ENCODE assay signal across 23 cellular contexts in the genomic region with DNA sequence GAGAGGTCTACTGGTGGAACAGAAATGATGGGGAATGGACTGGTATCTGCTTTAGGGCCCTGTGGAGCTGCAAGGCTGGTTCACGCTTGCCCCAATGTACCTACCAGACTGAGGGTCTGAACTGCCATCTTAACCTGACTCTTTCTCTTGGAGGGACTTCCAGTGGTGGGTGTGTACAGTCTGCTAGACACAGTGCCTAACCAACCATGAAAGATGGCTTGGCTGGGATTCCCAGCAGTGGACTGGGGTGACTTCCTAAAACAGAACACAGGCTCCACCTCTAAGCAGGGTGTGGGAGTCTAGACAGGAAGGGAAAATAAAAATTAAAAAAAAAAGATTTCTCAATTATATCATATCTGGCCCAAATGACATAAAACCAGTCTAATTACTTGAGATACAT. TPM values are rescaled to one million over a fixed set of nuclear protein-coding genes. Genes with fewer than 3 reads are reported as not detected.
DNase-seq lines count a peak whose midpoint lies in the region; ATAC-seq, FAIRE-seq and TF ChIP-seq lines count a peak whose summit lies in the region.
"Had no signal": no experiment of that assay in that cellular context is flagged by ENCODE, and none has a peak within 500 bp of the region (broad histone marks: within the 10 kb centered on the region; RNA-seq: fewer than 3 reads in every experiment).

No MANE protein-coding gene starts in this region.

- FAIRE-seq in RCC 7860 (lab: Jason Lieb, UNC): no peak
- FAIRE-seq: A549, D721Med, H1 had no signal

- WGBS in aorta, 2 donors: 95 to 100% methylated on average over 1 of the region's 1 CpG

- no peaks in the 10 kb centered on the region for H3K27me3 ChIP-seq in aorta (ENCODE audit: control insufficient read depth in 1 of 2, insufficient read depth in 2 of 2, low read length in 1 of 2)

- H3K9me3 ChIP-seq in aorta (ENCODE audit: control insufficient read depth, low read length): peaks cover 2% of the 10 kb centered on the region
- H3K9me3 ChIP-seq: A549, HAP-1 had no signal

- TF ChIP-seq CTCF in GM20000 (IDR thresholded peaks at IDR 0.05; ENCODE audit: extremely low read depth, missing control alignments): no peak

- DNase-seq in GM20000 (ENCODE audit: low spot score) (peak; percentile 22), RCC 7860 (ENCODE audit: low spot score) (peak; percentile 17), kidney tubule cell (ENCODE audit: low spot score) (peak; percentile 52), aorta (no peak), NCI-H1930 (lab: John Stamatoyannopoulos, UW) (no peak), SW480 (ENCODE audit: low spot score) (no peak)
- DNase-seq: AML-193; Caco-2; CD4-positive, alpha-beta T cell; DMS153; DMS79; GDM1 had no signal

- H3K36me3 ChIP-seq in aorta (ENCODE audit: control insufficient read depth in 1 of 2, insufficient read depth in 2 of 2, low read length in 1 of 2): no peaks in the 10 kb centered on the region
- H3K36me3 ChIP-seq: HAP-1 had no signal

- H3K4me3 ChIP-seq in aorta (ENCODE audit: low read length in 2 of 2): no peak overlapping the region
- H3K4me3 ChIP-seq: A549, HAP-1 had no signal

- intact Hi-C loops in aorta (cut with DNase I): no loop called here

- no peaks in the 10 kb centered on the region for H3K4me1 ChIP-seq in aorta (ENCODE audit: control insufficient read depth in 1 of 2, insufficient read depth in 2 of 2, low read length in 2 of 2)
- H3K4me1 ChIP-seq: HAP-1 had no signal

- no peak overlapping the region for H3K27ac ChIP-seq in aorta (ENCODE audit: low read depth in 1 of 2, low read length in 2 of 2)
- H3K27ac ChIP-seq: 22Rv1, A549, C4-2B, KMS-11 had no signal

- ATAC-seq in aorta (ENCODE audit: low FRiP score) (peak; percentile 15), HG03095 (IDR thresholded peaks at IDR 0.05; ENCODE audit: unreplicated experiment) (no peak)
- ATAC-seq: A549 had no signal

RNA-seq across cellular contexts. Expression of a gene that starts 25.5 kb away (rescaled TPM):
- under 1 TPM in 1 of 2 donors, not detected in 1; 0.32 TPM for total RNA-seq in aorta
- polyA plus RNA-seq in aorta: under 1 TPM in 1 of 2 donors, not detected in 1; 0.05 TPM
- total RNA-seq: CD4-positive, alpha-beta T cell; Daoy; HT-29 had no signal
- polyA plus RNA-seq: BJ had no signal

Comparison
In these comparisons a context has a peak if more than half of its experiments do, and no peak if none do; other contexts are left out.
1. DNase-seq: peak in GM20000 (single experiment), RCC 7860 (single experiment) and kidney tubule cell (single experiment); none in aorta (0 of 2), NCI-H1930 (0 of 2) and SW480 (single experiment).